Comparison of ENCODE assay signal across 1 cellular context in the genomic region with DNA sequence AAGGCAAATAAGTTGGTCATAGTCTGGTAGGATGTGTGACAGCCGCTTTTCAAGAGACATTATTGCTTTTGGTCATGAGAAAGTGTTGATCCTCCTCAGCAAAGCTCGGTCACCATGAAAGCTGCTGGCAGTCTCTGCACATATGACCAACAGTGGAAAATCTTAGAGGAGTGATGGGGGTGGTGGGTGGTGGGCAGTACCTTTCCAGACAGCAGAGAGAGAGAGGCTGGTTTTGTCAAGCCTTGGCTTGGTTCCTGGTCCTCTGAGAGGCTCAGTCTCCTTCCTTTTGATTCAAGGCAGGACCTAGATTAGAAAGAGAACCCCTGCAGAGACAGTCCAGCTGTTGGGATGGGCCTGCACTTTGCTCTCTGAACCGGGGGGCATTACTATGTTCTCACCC.
TF ChIP-seq lines count a peak whose summit lies in the region.

No MANE protein-coding gene starts in this region.

TF ChIP-seq in HepG2, 621 proteins besides CTCF, POLR2A, EP300 and RAD21:
- TF ChIP-seq PAX8 (CRISPR knock-in tag; IDR thresholded peaks at IDR 0.05; ENCODE audit: borderline replicate concordance): no peak
- TF ChIP-seq CHCHD3 (CRISPR knock-in tag; IDR thresholded peaks at IDR 0.05): no peak
- 0 out of 2 replicates have a peak, but pooled peaks have one; percentile 1 for TF ChIP-seq ZBTB20 (CRISPR knock-in tag; IDR thresholded peaks at IDR 0.05; ENCODE audit: borderline replicate concordance, low read depth)
- TF ChIP-seq, protein P1, sequence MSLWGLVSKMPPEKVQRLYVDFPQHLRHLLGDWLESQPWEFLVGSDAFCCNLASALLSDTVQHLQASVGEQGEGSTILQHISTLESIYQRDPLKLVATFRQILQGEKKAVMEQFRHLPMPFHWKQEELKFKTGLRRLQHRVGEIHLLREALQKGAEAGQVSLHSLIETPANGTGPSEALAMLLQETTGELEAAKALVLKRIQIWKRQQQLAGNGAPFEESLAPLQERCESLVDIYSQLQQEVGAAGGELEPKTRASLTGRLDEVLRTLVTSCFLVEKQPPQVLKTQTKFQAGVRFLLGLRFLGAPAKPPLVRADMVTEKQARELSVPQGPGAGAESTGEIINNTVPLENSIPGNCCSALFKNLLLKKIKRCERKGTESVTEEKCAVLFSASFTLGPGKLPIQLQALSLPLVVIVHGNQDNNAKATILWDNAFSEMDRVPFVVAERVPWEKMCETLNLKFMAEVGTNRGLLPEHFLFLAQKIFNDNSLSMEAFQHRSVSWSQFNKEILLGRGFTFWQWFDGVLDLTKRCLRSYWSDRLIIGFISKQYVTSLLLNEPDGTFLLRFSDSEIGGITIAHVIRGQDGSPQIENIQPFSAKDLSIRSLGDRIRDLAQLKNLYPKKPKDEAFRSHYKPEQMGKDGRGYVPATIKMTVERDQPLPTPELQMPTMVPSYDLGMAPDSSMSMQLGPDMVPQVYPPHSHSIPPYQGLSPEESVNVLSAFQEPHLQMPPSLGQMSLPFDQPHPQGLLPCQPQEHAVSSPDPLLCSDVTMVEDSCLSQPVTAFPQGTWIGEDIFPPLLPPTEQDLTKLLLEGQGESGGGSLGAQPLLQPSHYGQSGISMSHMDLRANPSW (CRISPR knock-in tag; IDR thresholded peaks at IDR 0.05; ENCODE audit: borderline replicate concordance): no peak
- TF ChIP-seq ZNF703 (CRISPR knock-in tag; IDR thresholded peaks at IDR 0.05; ENCODE audit: borderline replicate concordance): no peak
- no peak for TF ChIP-seq JUND (CRISPR knock-in tag; IDR thresholded peaks at IDR 0.05)
- TF ChIP-seq PHF20 (CRISPR knock-in tag; IDR thresholded peaks at IDR 0.05): no peak
